ENCODE assay signal across 12 cellular contexts in the genomic region with DNA sequence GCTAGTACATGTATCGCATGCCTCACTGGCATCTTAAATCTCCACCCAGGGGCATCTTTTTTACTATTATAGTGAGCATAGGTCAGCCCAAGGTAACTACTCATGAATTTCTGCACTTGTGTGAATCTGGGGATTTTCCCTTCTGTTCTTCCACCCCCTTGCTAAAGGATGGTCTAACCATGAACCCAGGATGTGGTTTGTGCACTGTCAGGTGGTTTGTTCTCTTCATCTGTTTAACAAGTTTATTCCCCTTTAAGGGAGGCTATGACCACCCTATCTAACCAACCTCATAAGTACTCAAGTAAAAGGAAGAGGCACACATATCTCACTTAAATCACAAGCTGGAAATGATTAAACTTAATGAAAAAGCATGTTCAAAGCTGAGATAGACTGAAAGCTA.
A peak's percentile ranks its signal among the peaks of the same experiment; 100 is the strongest.
DNase-seq lines count a peak whose midpoint lies in the region; ATAC-seq and TF ChIP-seq lines count a peak whose summit lies in the region.
"Had no signal": no experiment of that assay in that cellular context is flagged by ENCODE, and none has a peak within 500 bp of the region (broad histone marks: within the 10 kb centered on the region; RNA-seq: fewer than 3 reads in every experiment).

No MANE protein-coding gene starts in this region.

- peaks cover 2% of the 10 kb centered on the region for H3K36me3 Mint-ChIP-seq in T-helper 2 cell treated with Interferon-gamma antibody and Interleukin-4, amounts not matched to agents 5 μg/mL and 100 μg/mL, for 36 hours (ENCODE audit: low read depth)
- H3K36me3 Mint-ChIP-seq: activated naive CD4-positive, alpha-beta T cell treated with anti-CD3 and anti-CD28 coated beads, Interleukin-2, amount 50 U/mL, for 24 hours had no signal

- intact Hi-C loops in colonic mucosa (cut with DNase I), result no loop called here

- H3K27me3 Mint-ChIP-seq in T-helper 2 cell treated with Interferon-gamma antibody and Interleukin-4, amounts not matched to agents 5 μg/mL and 100 μg/mL, for 36 hours (ENCODE audit: low read depth), result no peaks in the 10 kb centered on the region
- H3K27me3 Mint-ChIP-seq: activated naive CD4-positive, alpha-beta T cell treated with anti-CD3 and anti-CD28 coated beads, Interleukin-2, amount 50 U/mL, for 24 hours had no signal

- no peaks in the 10 kb centered on the region for H3K9me3 ChIP-seq in colonic mucosa
- H3K9me3 ChIP-seq in right atrium auricular region, result no peaks in the 10 kb centered on the region
- H3K9me3 ChIP-seq: ovary had no signal

- POLR2A ChIA-PET in RWPE1 (lab: Yijun Ruan, JAX; ENCODE audit: low non-redundant PET), result no interaction called here

- CTCF ChIA-PET in RWPE1 (lab: Yijun Ruan, JAX), result no interaction called here

- no peak for TF ChIP-seq CTCF in colonic mucosa (IDR thresholded peaks at IDR 0.05)
- no peak for TF ChIP-seq CTCF in RWPE1 (conservative IDR thresholded peaks at IDR 0.05; ENCODE audit: low read depth)
- TF ChIP-seq CTCF in right atrium auricular region (IDR thresholded peaks at IDR 0.05), result no peak

- ATAC-seq in GM18502 (IDR thresholded peaks at IDR 0.05; ENCODE audit: poor library complexity, unreplicated experiment) (peak; percentile 90), GM19351 (IDR thresholded peaks at IDR 0.05; ENCODE audit: unreplicated experiment) (peak; percentile 84), HG02938 (IDR thresholded peaks at IDR 0.05; ENCODE audit: unreplicated experiment) (peak; percentile 95)

- peak overlapping the region; percentile 52 for H3K27ac Mint-ChIP-seq in T-helper 2 cell treated with Interferon-gamma antibody and Interleukin-4, amounts not matched to agents 5 μg/mL and 100 μg/mL, for 36 hours
- H3K27ac Mint-ChIP-seq: activated naive CD4-positive, alpha-beta T cell treated with anti-CD3 and anti-CD28 coated beads, Interleukin-2, amount 50 U/mL, for 24 hours had no signal

- DNase-seq in T-helper 2 cell treated with Interferon-gamma antibody and Interleukin-4, amounts not matched to agents 5 μg/mL and 100 μg/mL, for 36 hours (ENCODE audit: low spot score), result peak; percentile 23
- DNase-seq in colonic mucosa (no peak), GF-D8 (lab: John Stamatoyannopoulos, UW) (no peak), RWPE1 (ENCODE audit: low spot score) (no peak), right atrium auricular region (ENCODE audit: low spot score) (no peak)
- DNase-seq: DMS 273 treated with DMSO at 0.1 percent for 48 hours, ovary had no signal

- no peaks in the 10 kb centered on the region for H3K36me3 ChIP-seq in colonic mucosa
- no peaks in the 10 kb centered on the region for H3K36me3 ChIP-seq in right atrium auricular region
- H3K36me3 ChIP-seq: ovary had no signal

- peak overlapping the region; percentile 36 for H3K4me3 Mint-ChIP-seq in T-helper 2 cell treated with Interferon-gamma antibody and Interleukin-4, amounts not matched to agents 5 μg/mL and 100 μg/mL, for 36 hours
- H3K4me3 Mint-ChIP-seq: activated naive CD4-positive, alpha-beta T cell treated with anti-CD3 and anti-CD28 coated beads, Interleukin-2, amount 50 U/mL, for 24 hours had no signal

- no peak overlapping the region for H3K27ac ChIP-seq in colonic mucosa
- no peak overlapping the region for H3K27ac ChIP-seq in RWPE1
- no peak overlapping the region for H3K27ac ChIP-seq in right atrium auricular region
- H3K27ac ChIP-seq: HL-60, ovary had no signal

- H3K4me1 ChIP-seq in colonic mucosa, result no peaks in the 10 kb centered on the region
- no peaks in the 10 kb centered on the region for H3K4me1 ChIP-seq in right atrium auricular region

- no peak overlapping the region for H3K9ac ChIP-seq in colonic mucosa (ENCODE audit: low read depth in 2 of 2, low read length in 2 of 2)

- H3K9me3 Mint-ChIP-seq in T-helper 2 cell treated with Interferon-gamma antibody and Interleukin-4, amounts not matched to agents 5 μg/mL and 100 μg/mL, for 36 hours, result peaks cover 10% of the 10 kb centered on the region
- H3K9me3 Mint-ChIP-seq: activated naive CD4-positive, alpha-beta T cell treated with anti-CD3 and anti-CD28 coated beads, Interleukin-2, amount 50 U/mL, for 24 hours had no signal

- H3K27me3 ChIP-seq in colonic mucosa, result no peaks in the 10 kb centered on the region
- no peaks in the 10 kb centered on the region for H3K27me3 ChIP-seq in right atrium auricular region
- H3K27me3 ChIP-seq: ovary had no signal

- H3K4me1 Mint-ChIP-seq in T-helper 2 cell treated with Interferon-gamma antibody and Interleukin-4, amounts not matched to agents 5 μg/mL and 100 μg/mL, for 36 hours (ENCODE audit: low read depth), result peaks cover 12% of the 10 kb centered on the region

- no peak overlapping the region for H3K4me3 ChIP-seq in colonic mucosa
- H3K4me3 ChIP-seq in right atrium auricular region, result no peak overlapping the region
- H3K4me3 ChIP-seq: ovary had no signal
